21 cellular contexts compared by ENCODE assay signal in genomic region chr13:75091707-75092106, GRCh38.
DNase-seq lines count a peak whose midpoint lies in the region; ATAC-seq, FAIRE-seq and TF ChIP-seq lines count a peak whose summit lies in the region.
"Had no signal": no experiment of that assay in that cellular context is flagged by ENCODE, and none has a peak within 500 bp of the region (broad histone marks: within the 10 kb centered on the region; RNA-seq: fewer than 3 reads in every experiment).

No MANE protein-coding gene starts in this region.

- SMC1A ChIA-PET in GM12878 (lab: Charles Lee; ENCODE audit: uncharacterized antibody, unreplicated experiment) = interaction anchor here (0.8 kb wide), 1 partner anchor 10 kb away, joined by 3 read pairs; no protein-coding TSS in a partner anchor

- H3K4me3 ChIP-seq in GM12878 = no peak overlapping the region
- H3K4me3 ChIP-seq: SJSA1 had no signal

- DNase-seq in GM12878 (ENCODE audit: low read depth, low spot score) (no peak), nephron progenitor cell (no peak), progenitor cell of endocrine pancreas (ENCODE audit: low spot score, unreplicated experiment) (no peak), COLO829 (ENCODE audit: low spot score) (no peak), globus pallidus (ENCODE audit: low spot score) (no peak)
- DNase-seq: ACHN; CD4-positive, CD25-positive, alpha-beta regulatory T cell; DMS79 treated with DMSO at 0.1 percent for 48 hours; Karpas-422; NCI-H1417 treated with DMSO at 0.1 percent for 48 hours; NCI-H2081 treated with DMSO at 0.1 percent for 48 hours; NCI-H2227 treated with DMSO at 0.1 percent for 48 hours; NCI-H526; PC-3; SW 1271 had no signal

- H3K36me3 Mint-ChIP-seq in nephron progenitor cell (ENCODE audit: low read depth) (no peaks in the 10 kb centered on the region), progenitor cell of endocrine pancreas (ENCODE audit: insufficient read depth) (no peaks in the 10 kb centered on the region)
- H3K36me3 Mint-ChIP-seq: CD4-positive, CD25-positive, alpha-beta regulatory T cell had no signal

- in situ Hi-C loops in GM12878 (cut with MboI) = no loop called here

- H3K27me3 ChIP-seq in GM12878 (replicated peaks in 1 of 2; ENCODE audit: control insufficient read depth in 2 of 2, insufficient read depth in 2 of 2, low read length in 1 of 2) = no peaks in the 10 kb centered on the region
- H3K27me3 ChIP-seq: SJSA1 had no signal

- no peaks in the 10 kb centered on the region for H3K9me3 ChIP-seq in GM12878 (replicated peaks; ENCODE audit: control insufficient read depth, insufficient read depth, low read length)
- H3K9me3 ChIP-seq: SJSA1 had no signal

- peak; percentile 40 for ATAC-seq in GM18868 (IDR thresholded peaks at IDR 0.05; ENCODE audit: unreplicated experiment)
- ATAC-seq in HG02798 (IDR thresholded peaks at IDR 0.05; ENCODE audit: poor library complexity, unreplicated experiment) = peak; percentile 48
- ATAC-seq in GM12878 = peak; percentile 44
- no peak for ATAC-seq in HG03175 (IDR thresholded peaks at IDR 0.05; ENCODE audit: unreplicated experiment)
- ATAC-seq: PC-3 had no signal

- H3K79me2 ChIP-seq in GM12878 (ENCODE audit: control insufficient read depth, insufficient read depth, low read length) = no peaks in the 10 kb centered on the region

- H3K27ac Mint-ChIP-seq in nephron progenitor cell (peak overlapping the region; percentile 73), progenitor cell of endocrine pancreas (no peak overlapping the region)
- H3K27ac Mint-ChIP-seq: CD4-positive, CD25-positive, alpha-beta regulatory T cell had no signal

- no TSS peak for BruUV-seq in GM12878 (replicated peaks; lab: Mats Ljungman, UMichigan)

- no peak overlapping the region for H3K27ac ChIP-seq in GM12878 (ENCODE audit: control insufficient read depth, insufficient read depth)
- H3K27ac ChIP-seq: SJSA1 had no signal

- FAIRE-seq in GM12878 (lab: Jason Lieb, UNC) = no peak
- FAIRE-seq: D721Med, G401.6 had no signal

- H3K4me1 Mint-ChIP-seq in nephron progenitor cell (peaks cover 8% of the 10 kb centered on the region), progenitor cell of endocrine pancreas (ENCODE audit: low read depth) (peaks cover 9% of the 10 kb centered on the region)

- H4K20me1 ChIP-seq in GM12878 (ENCODE audit: control insufficient read depth, insufficient read depth) = no peaks in the 10 kb centered on the region

- TF ChIP-seq EP300 in GM12878 (IDR thresholded peaks at IDR 0.05; ENCODE audit: borderline replicate concordance in 1 of 2, control insufficient read depth in 1 of 2, low read depth in 2 of 2, low read length in 2 of 2) = no peak

- intact Hi-C loops in GM12878 (cut with micrococcal nuclease; ENCODE audit: unreplicated experiment) = no loop called here

- H3K27me3 Mint-ChIP-seq in nephron progenitor cell (ENCODE audit: low read depth, poor library complexity) = peaks cover 8% of the 10 kb centered on the region
- no peaks in the 10 kb centered on the region for H3K27me3 Mint-ChIP-seq in progenitor cell of endocrine pancreas

- no peak overlapping the region for H3K4me3 Mint-ChIP-seq in nephron progenitor cell
- H3K4me3 Mint-ChIP-seq in progenitor cell of endocrine pancreas (ENCODE audit: low read depth) = no peak overlapping the region
- H3K4me3 Mint-ChIP-seq: CD4-positive, CD25-positive, alpha-beta regulatory T cell had no signal

- no peaks in the 10 kb centered on the region for H3K4me1 ChIP-seq in GM12878 (ENCODE audit: control insufficient read depth, insufficient read depth, low read length)
- H3K4me1 ChIP-seq: SJSA1 had no signal

- TF ChIP-seq CTCF in GM12878 (IDR thresholded peaks at IDR 0.05 in 2 of 3, conservative IDR thresholded peaks at IDR 0.05 in 1 of 3; ENCODE audit: control insufficient read depth in 2 of 3, extremely low read depth in 1 of 3, insufficient read depth in 1 of 3, low read depth in 3 of 3, low read length in 3 of 3) (no peak), nephron progenitor cell (IDR thresholded peaks at IDR 0.05) (no peak), progenitor cell of endocrine pancreas (IDR thresholded peaks at IDR 0.05; ENCODE audit: unreplicated experiment) (no peak)

- H3K9me3 Mint-ChIP-seq in nephron progenitor cell (no peaks in the 10 kb centered on the region), progenitor cell of endocrine pancreas (ENCODE audit: low read depth) (no peaks in the 10 kb centered on the region)

- H3K4me2 ChIP-seq in GM12878 (ENCODE audit: control insufficient read depth, insufficient read depth) = no peak overlapping the region

- no peak overlapping the region for H3K9ac ChIP-seq in GM12878 (ENCODE audit: control insufficient read depth, insufficient read depth, low read length)

- CTCF ChIA-PET in GM12878 (lab: Yijun Ruan, JAX) = interaction anchor here (1.2 kb wide), 1 partner anchor 274 kb away, joined by 3 read pairs; no protein-coding TSS in a partner anchor

- RAD21 ChIA-PET in GM12878 (lab: Charles Lee; ENCODE audit: unreplicated experiment) = no interaction called here

- TF ChIP-seq RAD21 in GM12878 (IDR thresholded peaks at IDR 0.05; ENCODE audit: insufficient read depth, low read depth, low read length) = no peak

- TF ChIP-seq POLR2A in GM12878 (IDR thresholded peaks at IDR 0.05; ENCODE audit: low read depth, low read length) = no peak

- POLR2A ChIA-PET in GM12878 (lab: Charles Lee) = no interaction called here

- H2AFZ ChIP-seq in GM12878 (ENCODE audit: control insufficient read depth, low read depth, low read length) = no peak overlapping the region

- 20% methylated on average over 2 of the region's 2 CpGs for WGBS in GM12878 (ENCODE audit: insufficient coverage, insufficient replicate concordance, low lambda C conversion rate, missing lambda C conversion rate)

- H3K36me3 ChIP-seq in GM12878 (ENCODE audit: control insufficient read depth in 2 of 2, insufficient read depth in 2 of 2, low read length in 1 of 2) = no peaks in the 10 kb centered on the region
- H3K36me3 ChIP-seq: SJSA1 had no signal

TF ChIP-seq in GM12878, 131 proteins besides CTCF, POLR2A, EP300 and RAD21:
- peak; percentile 25; the same call in 1 of the 2 replicates for TF ChIP-seq NR2F1 (conservative IDR thresholded peaks at IDR 0.05)
- no peak for TF ChIP-seq CBFB (IDR thresholded peaks at IDR 0.05; ENCODE audit: low read depth)
TF ChIP-seq in GM12878: peak in this region for 1.
